ENCODE assay signal across 25 cellular contexts in the genomic region with DNA sequence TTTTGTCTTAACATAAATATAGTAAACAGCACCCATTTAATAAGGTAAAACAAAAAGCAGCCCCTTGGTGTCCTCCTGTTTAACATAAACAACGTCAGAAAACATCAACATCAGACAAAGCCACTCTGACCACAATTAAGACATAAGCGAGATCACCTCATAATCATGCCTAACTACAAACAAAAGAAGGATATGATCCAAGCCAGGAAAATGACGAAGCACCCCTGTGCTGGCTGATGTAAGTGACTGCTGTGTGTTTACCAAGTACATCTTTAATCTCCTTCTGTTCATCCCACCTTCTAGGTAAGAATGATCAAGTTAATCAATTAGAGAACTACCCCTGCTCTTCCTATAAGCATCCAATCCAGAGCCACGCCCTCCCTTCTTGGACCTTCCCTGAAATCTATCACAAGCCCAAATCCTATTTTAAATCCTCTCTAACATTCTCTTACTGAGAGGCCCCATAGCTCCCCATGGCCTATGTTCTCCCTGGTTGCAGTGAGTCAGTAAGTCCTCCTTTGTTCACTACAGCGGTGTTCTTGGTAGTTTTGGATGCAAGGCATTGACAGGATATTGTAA.
A peak's percentile ranks its signal among the peaks of the same experiment; 100 is the strongest.
DNase-seq lines count a peak whose midpoint lies in the region; ATAC-seq, FAIRE-seq and TF ChIP-seq lines count a peak whose summit lies in the region.
"Had no signal": no experiment of that assay in that cellular context is flagged by ENCODE, and none has a peak within 500 bp of the region (broad histone marks: within the 10 kb centered on the region; RNA-seq: fewer than 3 reads in every experiment).

No MANE protein-coding gene starts in this region.

- ATAC-seq in HG02642 (IDR thresholded peaks at IDR 0.05; ENCODE audit: poor library complexity, unreplicated experiment) = no peak
- ATAC-seq in HG02973 (IDR thresholded peaks at IDR 0.05; ENCODE audit: unreplicated experiment) = no peak
- ATAC-seq: CD8-positive, alpha-beta T cell; Panc1; SK-N-SH treated with all-trans-retinoic acid at 6 μM for 48 hours had no signal

- H2AFZ ChIP-seq in ACC112 (ENCODE audit: low read length, unreplicated experiment) = no peak overlapping the region
- H2AFZ ChIP-seq: GM23248 had no signal

- FAIRE-seq in small intestine (lab: Jason Lieb, UNC) = no peak

- H3K4me1 ChIP-seq in ACC112 (ENCODE audit: control insufficient read depth, insufficient read depth, low read length, unreplicated experiment) (no peaks in the 10 kb centered on the region), small intestine (ENCODE audit: control insufficient read depth in 2 of 2, insufficient read depth in 1 of 2, low read depth in 1 of 2, low read length in 1 of 2) (no peaks in the 10 kb centered on the region)

- H3K27ac ChIP-seq in ACC112 (ENCODE audit: low read depth, low read length) = peak overlapping the region; percentile 32
- peak overlapping the region; percentile 39 for H3K27ac ChIP-seq in WERI-Rb-1
- H3K27ac ChIP-seq in small intestine (ENCODE audit: low read depth in 1 of 2, low read length in 1 of 2) = no peak overlapping the region
- H3K27ac ChIP-seq: GM23248 had no signal

- TF ChIP-seq CTCF in WERI-Rb-1 (IDR thresholded peaks at IDR 0.05; ENCODE audit: low read depth, low read length) (no peak), fibroblast of pulmonary artery (IDR thresholded peaks at IDR 0.05; ENCODE audit: low read length, missing control alignments) (no peak)

- no peaks in the 10 kb centered on the region for H3K79me2 ChIP-seq in ACC112 (ENCODE audit: control insufficient read depth, insufficient read depth, low read length, unreplicated experiment)

- H3K9me3 ChIP-seq in WERI-Rb-1 (ENCODE audit: severe bottlenecking) (peaks cover 8% of the 10 kb centered on the region), small intestine (ENCODE audit: control insufficient read depth, low read depth) (no peaks in the 10 kb centered on the region)

- H3K4me3 ChIP-seq in ACC112 (ENCODE audit: low read depth, low read length) = no peak overlapping the region
- no peak overlapping the region for H3K4me3 ChIP-seq in Jurkat, Clone E6-1 (ENCODE audit: low read length)
- no peak overlapping the region for H3K4me3 ChIP-seq in WERI-Rb-1 (ENCODE audit: low read depth, low read length)
- no peak overlapping the region for H3K4me3 ChIP-seq in fibroblast of pulmonary artery (replicated peaks; ENCODE audit: low read depth, low read length)
- no peak overlapping the region for H3K4me3 ChIP-seq in small intestine (ENCODE audit: low read depth in 1 of 2, low read length in 2 of 2)
- H3K4me3 ChIP-seq: GM23248 had no signal

- no peaks in the 10 kb centered on the region for H3K36me3 ChIP-seq in ACC112 (ENCODE audit: insufficient read depth, low read length)
- H3K36me3 ChIP-seq in WERI-Rb-1 = no peaks in the 10 kb centered on the region
- H3K36me3 ChIP-seq in small intestine (ENCODE audit: control insufficient read depth in 2 of 2, insufficient read depth in 2 of 2, low read length in 2 of 2) = no peaks in the 10 kb centered on the region

- peak; percentile 55 for DNase-seq in Jurkat, Clone E6-1 (ENCODE audit: low read depth, low spot score)
- DNase-seq in WERI-Rb-1 (peak; percentile 77), fibroblast of pulmonary artery (ENCODE audit: low read depth) (peak; percentile 78), MV-4-11 (lab: John Stamatoyannopoulos, UW) (no peak), small intestine (no peak)
- DNase-seq: 8988T; AML-193; C1 segment of cervical spinal cord; Calu3; CD8-positive, alpha-beta T cell; DMS53; GF-D8; GM23248; HCEC 1CT; MM.1S; NCI-H1092; NCI-H1436; NCI-H187 treated with DMSO at 0.1 percent for 48 hours; NCI-H2107; NCI-H69 had no signal

- H3K27me3 ChIP-seq in ACC112 (ENCODE audit: insufficient read depth, low read length) (no peaks in the 10 kb centered on the region), WERI-Rb-1 (ENCODE audit: insufficient read depth, low read depth, severe bottlenecking) (no peaks in the 10 kb centered on the region), small intestine (ENCODE audit: control insufficient read depth in 2 of 2, insufficient read depth in 2 of 2, low read length in 2 of 2) (no peaks in the 10 kb centered on the region)

- 71 to 79% (median 74%) methylated on average over 5 of the region's 5 CpGs for WGBS in small intestine, 3 donors

Comparison
In these comparisons a context has a peak if more than half of its experiments do, and no peak if none do; other contexts are left out.
1. H3K27ac ChIP-seq: peak in ACC112 (single experiment) and WERI-Rb-1 (single experiment); none in small intestine (0 of 2).
2. DNase-seq: peak in Jurkat, Clone E6-1 (single experiment), WERI-Rb-1 (single experiment) and fibroblast of pulmonary artery (single experiment); none in MV-4-11 (single experiment) and small intestine (single experiment).